ENCODE assay signal across 8 cellular contexts in genomic region chr2:64143154-64144056, GRCh38. TPM values are rescaled to one million over a fixed set of nuclear protein-coding genes. Genes with fewer than 3 reads are reported as not detected.
DNase-seq lines count a peak whose midpoint lies in the region; ATAC-seq, FAIRE-seq and TF ChIP-seq lines count a peak whose summit lies in the region.

No MANE protein-coding gene starts in this region.

- no peaks in the 10 kb centered on the region for H3K27me3 Mint-ChIP-seq in activated T-cell treated with anti-CD3 and anti-CD28 coated beads, Interleukin-2, amount 50 U/mL, for 72 hours (ENCODE audit: low read depth)
- H3K27me3 Mint-ChIP-seq in natural killer cell treated with Interleukin-12 subunit alpha and Interleukin-12 subunit beta and Interleukin-15 and Interleukin-18, amount 100 ng/mL, for 72 hours, result no peaks in the 10 kb centered on the region

- H3K4me3 Mint-ChIP-seq in activated T-cell treated with anti-CD3 and anti-CD28 coated beads, Interleukin-2, amount 50 U/mL, for 72 hours, result peak overlapping the region; percentile 92 to 100
- peak overlapping the region; percentile 99 for H3K4me3 Mint-ChIP-seq in natural killer cell treated with Interleukin-12 subunit alpha and Interleukin-12 subunit beta and Interleukin-15 and Interleukin-18, amount 100 ng/mL, for 72 hours

- H3K9me3 Mint-ChIP-seq in activated T-cell treated with anti-CD3 and anti-CD28 coated beads, Interleukin-2, amount 50 U/mL, for 72 hours, result no peaks in the 10 kb centered on the region
- H3K9me3 Mint-ChIP-seq in natural killer cell treated with Interleukin-12 subunit alpha and Interleukin-12 subunit beta and Interleukin-15 and Interleukin-18, amount 100 ng/mL, for 72 hours, result no peaks in the 10 kb centered on the region

- FAIRE-seq in GM18507 (lab: Jason Lieb, UNC), result peak; percentile 73

- intact Hi-C loops in vagina (cut with DNase I), result no loop called here

- TF ChIP-seq CTCF in fibroblast of pulmonary artery (IDR thresholded peaks at IDR 0.05; ENCODE audit: low read length, missing control alignments) (no peak), vagina (IDR thresholded peaks at IDR 0.05) (no peak)

- no peak for DNase-seq in GM18507 (ENCODE audit: extremely low spot score, insufficient read length, low read depth)
- peak; percentile 5 for DNase-seq in NCI-H226
- DNase-seq in activated T-cell treated with anti-CD3 and anti-CD28 coated beads, Interleukin-2, amount 50 U/mL, for 72 hours, result peak in 1 of 2 donors; percentile 45
- DNase-seq in fibroblast of pulmonary artery (ENCODE audit: low read depth), result peak; percentile 44
- peak; percentile 66 for DNase-seq in natural killer cell treated with Interleukin-12 subunit alpha and Interleukin-12 subunit beta and Interleukin-15 and Interleukin-18, amount 100 ng/mL, for 72 hours (ENCODE audit: low spot score)
- no peak for DNase-seq in vagina (ENCODE audit: extremely low spot score in 2 of 2)

- peak; percentile 17 for ATAC-seq in HG02981 (IDR thresholded peaks at IDR 0.05; ENCODE audit: unreplicated experiment)
- peak; percentile 16 to 21 for ATAC-seq in activated T-cell treated with anti-CD3 and anti-CD28 coated beads, Interleukin-2, amount 50 U/mL, for 72 hours (replicated peaks in 1 of 2)
- ATAC-seq in natural killer cell treated with Interleukin-12 subunit alpha and Interleukin-12 subunit beta and Interleukin-15 and Interleukin-18, amount 100 ng/mL, for 72 hours, result peak; percentile 41 to 48

- H3K27ac Mint-ChIP-seq in activated T-cell treated with anti-CD3 and anti-CD28 coated beads, Interleukin-2, amount 50 U/mL, for 72 hours, result peak overlapping the region; percentile 98
- peak overlapping the region; percentile 85 to 97 for H3K27ac Mint-ChIP-seq in natural killer cell treated with Interleukin-12 subunit alpha and Interleukin-12 subunit beta and Interleukin-15 and Interleukin-18, amount 100 ng/mL, for 72 hours

- peaks cover 33% of the 10 kb centered on the region for H3K4me1 Mint-ChIP-seq in activated T-cell treated with anti-CD3 and anti-CD28 coated beads, Interleukin-2, amount 50 U/mL, for 72 hours (ENCODE audit: low read depth)
- peaks cover 24 to 38% of the 10 kb centered on the region in 2 donors for H3K4me1 Mint-ChIP-seq in natural killer cell treated with Interleukin-12 subunit alpha and Interleukin-12 subunit beta and Interleukin-15 and Interleukin-18, amount 100 ng/mL, for 72 hours (ENCODE audit: low read depth in 2 of 2)

- no peaks in the 10 kb centered on the region for H3K27me3 ChIP-seq in ACC112 (ENCODE audit: insufficient read depth, low read length)
- H3K27me3 ChIP-seq in vagina, result no peaks in the 10 kb centered on the region

- no peaks in the 10 kb centered on the region for H3K9me3 ChIP-seq in vagina

- peaks cover 22% of the 10 kb centered on the region for H3K4me1 ChIP-seq in ACC112 (ENCODE audit: control insufficient read depth, insufficient read depth, low read length, unreplicated experiment)
- H3K4me1 ChIP-seq in vagina, result peaks cover 35% of the 10 kb centered on the region

- H3K36me3 Mint-ChIP-seq in activated T-cell treated with anti-CD3 and anti-CD28 coated beads, Interleukin-2, amount 50 U/mL, for 72 hours (ENCODE audit: insufficient read depth in 2 of 2), result peaks cover 10 to 12% of the 10 kb centered on the region in 2 donors
- peaks cover 7% of the 10 kb centered on the region for H3K36me3 Mint-ChIP-seq in natural killer cell treated with Interleukin-12 subunit alpha and Interleukin-12 subunit beta and Interleukin-15 and Interleukin-18, amount 100 ng/mL, for 72 hours

- peaks cover 40% of the 10 kb centered on the region for H3K79me2 ChIP-seq in ACC112 (ENCODE audit: control insufficient read depth, insufficient read depth, low read length, unreplicated experiment)

- peak overlapping the region; percentile 92 for H2AFZ ChIP-seq in ACC112 (ENCODE audit: low read length, unreplicated experiment)

- TF ChIP-seq POLR2A in vagina (IDR thresholded peaks at IDR 0.05), result no peak

- H3K27ac ChIP-seq in ACC112 (ENCODE audit: low read depth, low read length) (peak overlapping the region; percentile 57; the same call in 1 of the 2 replicates), vagina (peak overlapping the region; percentile 99)

- no peaks in the 10 kb centered on the region for H3K36me3 ChIP-seq in ACC112 (ENCODE audit: insufficient read depth, low read length)
- H3K36me3 ChIP-seq in vagina, result no peaks in the 10 kb centered on the region

- peak overlapping the region; percentile 94 for H3K4me3 ChIP-seq in ACC112 (ENCODE audit: low read depth, low read length)
- H3K4me3 ChIP-seq in fibroblast of pulmonary artery (replicated peaks; ENCODE audit: low read depth, low read length), result peak overlapping the region; percentile 90
- peak overlapping the region; percentile 92 to 100 for H3K4me3 ChIP-seq in vagina

RNA-seq across cellular contexts. Expression of gene PELI1, which starts 0.8 kb away (rescaled TPM):
- total RNA-seq in activated T-cell treated with anti-CD3 and anti-CD28 coated beads, Interleukin-2, amount 50 U/mL, for 72 hours, result 10 to 100 TPM; 33.1 to 59.4 TPM
- 10 to 100 TPM; 51.1 to 64.1 TPM for total RNA-seq in natural killer cell treated with Interleukin-12 subunit alpha and Interleukin-12 subunit beta and Interleukin-15 and Interleukin-18, amount 100 ng/mL, for 72 hours
- total RNA-seq in vagina, result 60.4 TPM

Comparison
In these comparisons a context has a peak if more than half of its experiments do, and no peak if none do; other contexts are left out.
1. DNase-seq: peak in NCI-H226 (single experiment), fibroblast of pulmonary artery (single experiment) and natural killer cell treated with Interleukin-12 subunit alpha and Interleukin-12 subunit beta and Interleukin-15 and Interleukin-18, amount 100 ng/mL, for 72 hours (single experiment); none in GM18507 (single experiment) and vagina (0 of 2).
2. Peak in every context shown above with its lines, with median percentiles within 50 percentile points of each other: H3K4me3 ChIP-seq and ATAC-seq.